In genomic region chr1:172533511-172534116, GRCh38 we compare ENCODE assay signal across 8 cellular contexts. TPM values are rescaled to one million over a fixed set of nuclear protein-coding genes. Genes with fewer than 3 reads are reported as not detected.
DNase-seq lines count a peak whose midpoint lies in the region; ATAC-seq and TF ChIP-seq lines count a peak whose summit lies in the region.

No MANE protein-coding gene starts in this region.

- no peaks in the 10 kb centered on the region for H3K27me3 ChIP-seq in spleen (replicated peaks in 1 of 7)

- CTCF ChIA-PET in RWPE1 (lab: Yijun Ruan, JAX) = no interaction called here

- no peaks in the 10 kb centered on the region for H3K9me3 ChIP-seq in spleen

- ATAC-seq in HG03139 (IDR thresholded peaks at IDR 0.05; ENCODE audit: unreplicated experiment) = peak; percentile 22

- intact Hi-C loops in spleen (cut with DNase I; ENCODE audit: low total_unique reads) = no loop called here

- 0 to 1% (median 0%) methylated on average over 23 of the region's 23 CpGs for WGBS in spleen, 5 donors

- TF ChIP-seq POLR2A in spleen (IDR thresholded peaks at IDR 0.05) = no peak

- H3K27ac ChIP-seq in RWPE1 = peak overlapping the region; percentile 94
- peak overlapping the region; percentile 98 to 100 (median 100) for H3K27ac ChIP-seq in spleen

- H3K4me1 ChIP-seq in spleen = peaks cover 16 to 62% (median 47%) of the 10 kb centered on the region in 6 donors

- H3K36me3 ChIP-seq in spleen = no peaks in the 10 kb centered on the region

- POLR2A ChIA-PET in RWPE1 (lab: Yijun Ruan, JAX; ENCODE audit: low non-redundant PET) = no interaction called here

- DNase-seq in SKM-1 treated with dmso at 0.1 percent for 144 hours (lab: John Stamatoyannopoulos, UW; ENCODE audit: unreplicated experiment) (peak; percentile 62), SKM-1 (lab: John Stamatoyannopoulos, UW; ENCODE audit: unreplicated experiment) (no peak), RWPE1 (ENCODE audit: low spot score) (peak; percentile 47), amniotic stem cell (lab: John Stamatoyannopoulos, UW) (peak; percentile 33), spleen (peak; percentile 81), hepatic stellate cell (ENCODE audit: low spot score) (no peak)

- TF ChIP-seq CTCF in RWPE1 (conservative IDR thresholded peaks at IDR 0.05; ENCODE audit: low read depth) = no peak
- TF ChIP-seq CTCF in spleen (IDR thresholded peaks at IDR 0.05 in 8 of 11, conservative IDR thresholded peaks at IDR 0.05 in 3 of 11) = no peak

- H3K4me3 ChIP-seq in iPS-11a (ENCODE audit: low read depth, low read length) (peak overlapping the region; percentile 66), spleen (peak overlapping the region; percentile 77 to 86 (median 82))

RNA-seq across cellular contexts. Expression of gene SUCO, which starts 0.7 kb away (rescaled TPM):
- 10 to 100 TPM; 36.0 to 59.5 (median 43.9) TPM for total RNA-seq in spleen
- polyA plus RNA-seq in spleen = 10 to 100 TPM in 1 of 3 donors, 1 to 10 TPM in 2; 7.9 to 11.6 (median 9.1) TPM

Comparison
In these comparisons a context has a peak if more than half of its experiments do, and no peak if none do; other contexts are left out.
1. DNase-seq: peak in SKM-1 treated with dmso at 0.1 percent for 144 hours (single experiment), RWPE1 (single experiment), amniotic stem cell (single experiment) and spleen (single experiment); none in SKM-1 (single experiment) and hepatic stellate cell (single experiment).